In the genomic region with DNA sequence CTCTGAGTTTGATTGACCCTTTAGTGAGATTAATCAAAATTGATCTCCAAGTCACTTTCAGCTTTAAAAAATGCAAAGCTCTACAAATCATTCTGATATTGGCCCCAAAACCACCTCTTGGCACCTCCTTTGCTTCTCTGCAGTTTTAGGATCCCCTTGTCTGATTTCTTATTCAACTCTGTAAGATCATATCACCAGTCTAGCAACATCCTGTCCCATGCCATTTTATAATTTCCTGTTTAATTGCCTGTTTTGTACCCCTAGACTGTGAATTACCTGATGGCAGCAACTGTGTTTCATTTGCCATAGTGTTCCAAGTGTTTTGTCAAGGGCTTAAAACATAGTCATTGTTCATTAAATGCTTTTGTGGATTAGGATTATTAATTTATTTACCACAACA, we compare ENCODE assay signal across 33 cellular contexts.
"Had no signal": no experiment of that assay in that cellular context is flagged by ENCODE, and none has a peak within 500 bp of the region (broad histone marks: within the 10 kb centered on the region; RNA-seq: fewer than 3 reads in every experiment).

No MANE protein-coding gene starts in this region.

- H3K36me3 ChIP-seq: ascending aorta, breast epithelium, cardiac muscle cell, colonic mucosa, gastrocnemius medialis, heart left ventricle, WERI-Rb-1 had no signal

- ATAC-seq: activated CD4-positive, CD25-positive, alpha-beta regulatory T cell treated with anti-CD3 and anti-CD28 coated beads, Interleukin-2, amount 50 U/mL, for 24 hours; activated CD8-positive, alpha-beta T cell treated with anti-CD3 and anti-CD28 coated beads for 36 hours; activated T-cell treated with anti-CD3 and anti-CD28 coated beads, Interleukin-2, amount 50 U/mL, for 4 hours; activated T-helper 17 cell treated with anti-CD3 and anti-CD28 coated beads, Interleukin-2, amount 50 U/mL, for 72 hours; esophagus mucosa; gastrocnemius medialis; heart left ventricle; T-helper 17 cell had no signal

- H3K27me3 Mint-ChIP-seq: activated B cell treated with CpG ODN at 0.5 μM for 24 hours; activated CD8-positive, alpha-beta T cell treated with anti-CD3 and anti-CD28 coated beads for 36 hours; activated naive CD8-positive, alpha-beta T cell; activated T-helper 17 cell treated with anti-CD3 and anti-CD28 coated beads, Interleukin-2, amount 50 U/mL, for 72 hours; T-helper 17 cell had no signal

- H3K4me3 ChIP-seq: ascending aorta, breast epithelium, cardiac muscle cell, colonic mucosa, gastrocnemius medialis, heart left ventricle had no signal

- H3K27ac ChIP-seq: ascending aorta, breast epithelium, cardiac muscle cell, colonic mucosa, gastrocnemius medialis, heart left ventricle, WERI-Rb-1 had no signal

- H3K4me3 Mint-ChIP-seq: activated B cell treated with CpG ODN at 0.5 μM for 24 hours; activated CD8-positive, alpha-beta T cell treated with anti-CD3 and anti-CD28 coated beads for 36 hours; activated naive CD8-positive, alpha-beta T cell; activated T-cell treated with anti-CD3 and anti-CD28 coated beads, Interleukin-2, amount 50 U/mL, for 4 hours; activated T-helper 17 cell treated with anti-CD3 and anti-CD28 coated beads, Interleukin-2, amount 50 U/mL, for 72 hours; brain; endodermal cell; T-helper 17 cell; T-helper 2 cell treated with Interferon-gamma antibody and Interleukin-4, amounts not matched to agents 5 μg/mL and 100 μg/mL, for 36 hours had no signal

- DNase-seq: activated B cell treated with CpG ODN at 0.5 μM for 24 hours; activated CD4-positive, alpha-beta T cell treated with anti-CD3 and anti-CD28 coated beads for 48 hours; activated CD4-positive, alpha-beta T cell treated with anti-CD3 and anti-CD28 coated beads, Interleukin-2, amount 50 U/mL, for 1 hour; activated CD4-positive, alpha-beta T cell treated with anti-CD3 and anti-CD28 coated beads, Interleukin-2, amount 50 U/mL, for 48 hours; activated CD8-positive, alpha-beta memory T cell treated with anti-CD3 and anti-CD28 coated beads for 24 hours; activated CD8-positive, alpha-beta T cell treated with anti-CD3 and anti-CD28 coated beads for 36 hours; activated effector memory CD4-positive, alpha-beta T cell treated with Interleukin-2 at 50 U/mL for 16 hours; activated gamma-delta T cell treated with Interleukin-2 at 50 U/mL for 16 hours; activated naive CD4-positive, alpha-beta T cell treated with anti-CD3 and anti-CD28 coated beads, Interleukin-2, amount 50 U/mL, for 16 hours; activated naive CD4-positive, alpha-beta T cell treated with Interleukin-2 at 50 U/mL for 16 hours; activated T-cell treated with anti-CD3 and anti-CD28 coated beads, Interleukin-2, amount 50 U/mL, for 4 hours; central memory CD4-positive, alpha-beta T cell; cerebellar nuclear complex; colonic mucosa; effector memory CD4-positive, alpha-beta T cell; endodermal cell; foreskin fibroblast; gastrocnemius medialis; glutamatergic neuron; heart left ventricle; T-helper 1 cell; T-helper 17 cell; T1000; WERI-Rb-1 had no signal

- H3K9me3 ChIP-seq: ascending aorta, breast epithelium, colonic mucosa, gastrocnemius medialis, heart left ventricle had no signal

- H3K4me1 ChIP-seq: breast epithelium, colonic mucosa, gastrocnemius medialis had no signal

- H3K36me3 Mint-ChIP-seq: activated naive CD8-positive, alpha-beta T cell; brain had no signal

- H3K9me3 Mint-ChIP-seq: activated B cell treated with CpG ODN at 0.5 μM for 24 hours; activated CD8-positive, alpha-beta T cell treated with anti-CD3 and anti-CD28 coated beads for 36 hours; activated T-cell treated with anti-CD3 and anti-CD28 coated beads, Interleukin-2, amount 50 U/mL, for 4 hours; activated T-helper 17 cell treated with anti-CD3 and anti-CD28 coated beads, Interleukin-2, amount 50 U/mL, for 72 hours; endodermal cell had no signal

- H3K27ac Mint-ChIP-seq: activated B cell treated with CpG ODN at 0.5 μM for 24 hours; activated CD8-positive, alpha-beta T cell treated with anti-CD3 and anti-CD28 coated beads for 36 hours; activated naive CD8-positive, alpha-beta T cell; activated T-helper 17 cell treated with anti-CD3 and anti-CD28 coated beads, Interleukin-2, amount 50 U/mL, for 72 hours; brain; endodermal cell; T-helper 17 cell; T-helper 2 cell treated with Interferon-gamma antibody and Interleukin-4, amounts not matched to agents 5 μg/mL and 100 μg/mL, for 36 hours had no signal

- H3K27me3 ChIP-seq: ascending aorta, breast epithelium, cardiac muscle cell, colonic mucosa, gastrocnemius medialis, heart left ventricle had no signal
